1 cellular context compared by ENCODE assay signal in the genomic region with DNA sequence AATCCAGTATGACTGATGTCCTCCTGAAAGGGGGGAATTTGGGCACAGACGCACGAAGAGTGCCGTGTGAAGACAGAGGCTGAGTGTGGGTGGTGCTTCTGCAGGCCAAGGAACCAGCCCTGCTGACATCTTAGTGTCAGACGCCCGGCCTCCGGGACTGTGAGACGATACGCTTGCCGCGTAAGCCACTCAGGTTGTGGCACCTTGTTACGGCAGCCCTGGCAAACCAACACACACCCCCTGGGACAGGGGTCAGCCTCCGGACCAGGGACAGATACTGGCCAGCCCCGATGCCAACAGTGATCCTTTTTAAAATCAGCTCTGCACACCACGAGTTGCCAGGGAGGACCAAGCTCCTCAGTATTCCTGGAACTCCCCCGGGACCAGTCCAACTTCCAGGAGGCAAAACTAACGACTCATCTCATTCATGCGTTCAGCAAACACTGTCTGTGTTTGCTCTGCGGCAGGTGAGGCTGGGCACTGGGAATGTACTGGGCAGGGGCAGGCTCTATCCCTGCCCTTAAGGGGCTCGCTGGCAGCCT.
TF ChIP-seq lines count a peak whose summit lies in the region.

No MANE protein-coding gene starts in this region.

TF ChIP-seq in HepG2, 621 proteins besides CTCF, POLR2A, EP300 and RAD21 (continued from another document and continues in another):
- TF ChIP-seq, protein P1, sequence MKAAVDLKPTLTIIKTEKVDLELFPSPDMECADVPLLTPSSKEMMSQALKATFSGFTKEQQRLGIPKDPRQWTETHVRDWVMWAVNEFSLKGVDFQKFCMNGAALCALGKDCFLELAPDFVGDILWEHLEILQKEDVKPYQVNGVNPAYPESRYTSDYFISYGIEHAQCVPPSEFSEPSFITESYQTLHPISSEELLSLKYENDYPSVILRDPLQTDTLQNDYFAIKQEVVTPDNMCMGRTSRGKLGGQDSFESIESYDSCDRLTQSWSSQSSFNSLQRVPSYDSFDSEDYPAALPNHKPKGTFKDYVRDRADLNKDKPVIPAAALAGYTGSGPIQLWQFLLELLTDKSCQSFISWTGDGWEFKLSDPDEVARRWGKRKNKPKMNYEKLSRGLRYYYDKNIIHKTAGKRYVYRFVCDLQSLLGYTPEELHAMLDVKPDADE (CRISPR knock-in tag; IDR thresholded peaks at IDR 0.05), result no peak
- TF ChIP-seq, protein P2, sequence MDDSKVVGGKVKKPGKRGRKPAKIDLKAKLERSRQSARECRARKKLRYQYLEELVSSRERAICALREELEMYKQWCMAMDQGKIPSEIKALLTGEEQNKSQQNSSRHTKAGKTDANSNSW (CRISPR knock-in tag; IDR thresholded peaks at IDR 0.05; ENCODE audit: borderline replicate concordance), result no peak
- peak; percentile 13; the same call in 1 of the 2 replicates for TF ChIP-seq FOXA3 (CRISPR knock-in tag; IDR thresholded peaks at IDR 0.05)
- no peak; the same call in 1 of the 2 replicates for TF ChIP-seq ZFP91 (CRISPR knock-in tag; IDR thresholded peaks at IDR 0.05; ENCODE audit: borderline replicate concordance)
- TF ChIP-seq, protein P3, sequence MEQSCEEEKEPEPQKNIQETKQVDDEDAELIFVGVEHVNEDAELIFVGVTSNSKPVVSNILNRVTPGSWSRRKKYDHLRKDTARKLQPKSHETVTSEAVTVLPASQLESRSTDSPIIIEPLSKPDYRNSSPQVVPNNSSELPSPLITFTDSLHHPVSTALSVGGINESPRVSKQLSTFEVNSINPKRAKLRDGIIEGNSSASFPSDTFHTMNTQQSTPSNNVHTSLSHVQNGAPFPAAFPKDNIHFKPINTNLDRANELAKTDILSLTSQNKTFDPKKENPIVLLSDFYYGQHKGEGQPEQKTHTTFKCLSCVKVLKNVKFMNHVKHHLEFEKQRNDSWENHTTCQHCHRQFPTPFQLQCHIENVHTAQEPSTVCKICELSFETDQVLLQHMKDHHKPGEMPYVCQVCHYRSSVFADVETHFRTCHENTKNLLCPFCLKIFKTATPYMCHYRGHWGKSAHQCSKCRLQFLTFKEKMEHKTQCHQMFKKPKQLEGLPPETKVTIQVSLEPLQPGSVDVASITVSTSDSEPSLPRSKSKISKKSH (CRISPR knock-in tag; IDR thresholded peaks at IDR 0.05; ENCODE audit: borderline replicate concordance), result peak; percentile 58; the same call in 1 of the 2 replicates
- TF ChIP-seq, protein P4, sequence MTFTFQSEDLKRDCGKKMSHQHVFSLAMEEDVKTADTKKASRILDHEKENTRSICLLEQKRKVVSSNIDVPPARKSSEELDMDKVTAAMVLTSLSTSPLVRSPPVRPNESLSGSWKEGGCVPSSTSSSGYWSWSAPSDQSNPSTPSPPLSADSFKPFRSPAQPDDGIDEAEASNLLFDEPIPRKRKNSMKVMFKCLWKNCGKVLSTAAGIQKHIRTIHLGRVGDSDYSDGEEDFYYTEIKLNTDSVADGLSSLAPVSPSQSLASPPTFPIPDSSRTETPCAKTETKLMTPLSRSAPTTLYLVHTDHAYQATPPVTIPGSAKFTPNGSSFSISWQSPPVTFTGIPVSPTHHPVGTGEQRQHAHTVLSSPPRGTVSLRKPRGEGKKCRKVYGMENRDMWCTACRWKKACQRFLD (CRISPR knock-in tag; IDR thresholded peaks at IDR 0.05; ENCODE audit: borderline replicate concordance), result no peak
- TF ChIP-seq HNF4G (IDR thresholded peaks at IDR 0.05; ENCODE audit: borderline replicate concordance, low read depth, low read length), result no peak
- TF ChIP-seq HNF4G (CRISPR knock-in tag; IDR thresholded peaks at IDR 0.05; ENCODE audit: borderline replicate concordance, low read depth), result no peak
- TF ChIP-seq ZNF549 (CRISPR knock-in tag; IDR thresholded peaks at IDR 0.05), result no peak
- TF ChIP-seq NCOA2 (CRISPR knock-in tag; IDR thresholded peaks at IDR 0.05), result no peak
- 0 out of 2 replicates have a peak, but pooled peaks have one; percentile 14 for TF ChIP-seq FOXP4 (CRISPR knock-in tag; IDR thresholded peaks at IDR 0.05)
- TF ChIP-seq ZNF264 (CRISPR knock-in tag; IDR thresholded peaks at IDR 0.05), result no peak
- TF ChIP-seq, protein P5, sequence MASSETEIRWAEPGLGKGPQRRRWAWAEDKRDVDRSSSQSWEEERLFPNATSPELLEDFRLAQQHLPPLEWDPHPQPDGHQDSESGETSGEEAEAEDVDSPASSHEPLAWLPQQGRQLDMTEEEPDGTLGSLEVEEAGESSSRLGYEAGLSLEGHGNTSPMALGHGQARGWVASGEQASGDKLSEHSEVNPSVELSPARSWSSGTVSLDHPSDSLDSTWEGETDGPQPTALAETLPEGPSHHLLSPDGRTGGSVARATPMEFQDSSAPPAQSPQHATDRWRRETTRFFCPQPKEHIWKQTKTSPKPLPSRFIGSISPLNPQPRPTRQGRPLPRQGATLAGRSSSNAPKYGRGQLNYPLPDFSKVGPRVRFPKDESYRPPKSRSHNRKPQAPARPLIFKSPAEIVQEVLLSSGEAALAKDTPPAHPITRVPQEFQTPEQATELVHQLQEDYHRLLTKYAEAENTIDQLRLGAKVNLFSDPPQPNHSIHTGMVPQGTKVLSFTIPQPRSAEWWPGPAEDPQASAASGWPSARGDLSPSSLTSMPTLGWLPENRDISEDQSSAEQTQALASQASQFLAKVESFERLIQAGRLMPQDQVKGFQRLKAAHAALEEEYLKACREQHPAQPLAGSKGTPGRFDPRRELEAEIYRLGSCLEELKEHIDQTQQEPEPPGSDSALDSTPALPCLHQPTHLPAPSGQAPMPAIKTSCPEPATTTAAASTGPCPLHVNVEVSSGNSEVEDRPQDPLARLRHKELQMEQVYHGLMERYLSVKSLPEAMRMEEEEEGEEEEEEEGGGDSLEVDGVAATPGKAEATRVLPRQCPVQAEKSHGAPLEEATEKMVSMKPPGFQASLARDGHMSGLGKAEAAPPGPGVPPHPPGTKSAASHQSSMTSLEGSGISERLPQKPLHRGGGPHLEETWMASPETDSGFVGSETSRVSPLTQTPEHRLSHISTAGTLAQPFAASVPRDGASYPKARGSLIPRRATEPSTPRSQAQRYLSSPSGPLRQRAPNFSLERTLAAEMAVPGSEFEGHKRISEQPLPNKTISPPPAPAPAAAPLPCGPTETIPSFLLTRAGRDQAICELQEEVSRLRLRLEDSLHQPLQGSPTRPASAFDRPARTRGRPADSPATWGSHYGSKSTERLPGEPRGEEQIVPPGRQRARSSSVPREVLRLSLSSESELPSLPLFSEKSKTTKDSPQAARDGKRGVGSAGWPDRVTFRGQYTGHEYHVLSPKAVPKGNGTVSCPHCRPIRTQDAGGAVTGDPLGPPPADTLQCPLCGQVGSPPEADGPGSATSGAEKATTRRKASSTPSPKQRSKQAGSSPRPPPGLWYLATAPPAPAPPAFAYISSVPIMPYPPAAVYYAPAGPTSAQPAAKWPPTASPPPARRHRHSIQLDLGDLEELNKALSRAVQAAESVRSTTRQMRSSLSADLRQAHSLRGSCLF (CRISPR knock-in tag; IDR thresholded peaks at IDR 0.05; ENCODE audit: borderline replicate concordance), result no peak
- TF ChIP-seq ZNF841 (CRISPR knock-in tag; IDR thresholded peaks at IDR 0.05; ENCODE audit: borderline replicate concordance), result no peak
- no peak for TF ChIP-seq ZNF737 (CRISPR knock-in tag; IDR thresholded peaks at IDR 0.05; ENCODE audit: borderline replicate concordance)
- TF ChIP-seq ZHX1 (CRISPR knock-in tag; IDR thresholded peaks at IDR 0.05; ENCODE audit: low read depth), result no peak
- TF ChIP-seq, protein P6, sequence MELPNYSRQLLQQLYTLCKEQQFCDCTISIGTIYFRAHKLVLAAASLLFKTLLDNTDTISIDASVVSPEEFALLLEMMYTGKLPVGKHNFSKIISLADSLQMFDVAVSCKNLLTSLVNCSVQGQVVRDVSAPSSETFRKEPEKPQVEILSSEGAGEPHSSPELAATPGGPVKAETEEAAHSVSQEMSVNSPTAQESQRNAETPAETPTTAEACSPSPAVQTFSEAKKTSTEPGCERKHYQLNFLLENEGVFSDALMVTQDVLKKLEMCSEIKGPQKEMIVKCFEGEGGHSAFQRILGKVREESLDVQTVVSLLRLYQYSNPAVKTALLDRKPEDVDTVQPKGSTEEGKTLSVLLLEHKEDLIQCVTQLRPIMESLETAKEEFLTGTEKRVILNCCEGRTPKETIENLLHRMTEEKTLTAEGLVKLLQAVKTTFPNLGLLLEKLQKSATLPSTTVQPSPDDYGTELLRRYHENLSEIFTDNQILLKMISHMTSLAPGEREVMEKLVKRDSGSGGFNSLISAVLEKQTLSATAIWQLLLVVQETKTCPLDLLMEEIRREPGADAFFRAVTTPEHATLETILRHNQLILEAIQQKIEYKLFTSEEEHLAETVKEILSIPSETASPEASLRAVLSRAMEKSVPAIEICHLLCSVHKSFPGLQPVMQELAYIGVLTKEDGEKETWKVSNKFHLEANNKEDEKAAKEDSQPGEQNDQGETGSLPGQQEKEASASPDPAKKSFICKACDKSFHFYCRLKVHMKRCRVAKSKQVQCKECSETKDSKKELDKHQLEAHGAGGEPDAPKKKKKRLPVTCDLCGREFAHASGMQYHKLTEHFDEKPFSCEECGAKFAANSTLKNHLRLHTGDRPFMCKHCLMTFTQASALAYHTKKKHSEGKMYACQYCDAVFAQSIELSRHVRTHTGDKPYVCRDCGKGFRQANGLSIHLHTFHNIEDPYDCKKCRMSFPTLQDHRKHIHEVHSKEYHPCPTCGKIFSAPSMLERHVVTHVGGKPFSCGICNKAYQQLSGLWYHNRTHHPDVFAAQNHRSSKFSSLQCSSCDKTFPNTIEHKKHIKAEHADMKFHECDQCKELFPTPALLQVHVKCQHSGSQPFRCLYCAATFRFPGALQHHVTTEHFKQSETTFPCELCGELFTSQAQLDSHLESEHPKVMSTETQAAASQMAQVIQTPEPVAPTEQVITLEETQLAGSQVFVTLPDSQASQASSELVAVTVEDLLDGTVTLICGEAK (IDR thresholded peaks at IDR 0.05), result no peak
- TF ChIP-seq, protein P6 (CRISPR knock-in tag; IDR thresholded peaks at IDR 0.05), result 0 out of 2 replicates have a peak, but pooled peaks have one; percentile 33
